Comparison of ENCODE assay signal across 11 cellular contexts in the genomic region with DNA sequence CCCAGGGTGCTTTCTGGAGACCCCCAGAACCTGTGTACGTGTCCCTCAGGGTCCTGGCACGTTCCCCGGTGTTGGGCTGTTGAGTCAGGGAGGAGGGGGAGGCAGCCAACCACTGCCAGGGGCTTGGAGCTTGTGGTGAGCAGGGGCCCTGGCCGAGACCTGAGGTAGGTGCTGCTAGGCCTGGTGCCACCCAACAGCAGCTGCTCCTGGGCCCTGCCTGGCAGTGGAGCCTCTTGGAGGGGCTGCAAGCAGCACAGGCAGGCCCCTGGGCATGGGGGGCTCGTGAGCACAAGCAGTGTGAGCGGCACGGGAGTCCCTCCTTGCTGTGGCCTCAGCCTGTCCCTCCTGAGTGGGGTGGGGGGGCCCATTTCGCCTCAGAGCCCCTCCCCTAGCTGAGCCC. TPM values are rescaled to one million over a fixed set of nuclear protein-coding genes. Genes with fewer than 3 reads are reported as not detected.
"Had no signal": no experiment of that assay in that cellular context is flagged by ENCODE, and none has a peak within 500 bp of the region (broad histone marks: within the 10 kb centered on the region; RNA-seq: fewer than 3 reads in every experiment).

No MANE protein-coding gene starts in this region.

- H3K27ac ChIP-seq: adrenal gland, hepatocyte, tibial artery had no signal

- FAIRE-seq: colon, endothelial cell of umbilical vein, urothelium cell line had no signal

- H3K9me3 ChIP-seq: adrenal gland, esophagus squamous epithelium, tibial artery had no signal

- H3K4me3 ChIP-seq: adrenal gland, hepatocyte, tibial artery had no signal

- H3K27me3 ChIP-seq: adrenal gland, esophagus squamous epithelium, hepatocyte, tibial artery had no signal

- H3K4me2 ChIP-seq: hepatocyte had no signal

- H3K27me3 Mint-ChIP-seq: activated naive CD4-positive, alpha-beta T cell treated with anti-CD3 and anti-CD28 coated beads, Interleukin-2, amount 10 ng/mL, durations not matched to agents 7 days and 5 days had no signal

- DNase-seq: activated naive CD4-positive, alpha-beta T cell treated with anti-CD3 and anti-CD28 coated beads, Interleukin-2, amount 10 ng/mL, durations not matched to agents 7 days and 5 days; caudate nucleus; esophagus squamous epithelium; islet precursor cell; tibial artery had no signal

- H2AFZ ChIP-seq: hepatocyte had no signal

- H3K9me3 Mint-ChIP-seq: activated naive CD4-positive, alpha-beta T cell treated with anti-CD3 and anti-CD28 coated beads, Interleukin-2, amount 10 ng/mL, durations not matched to agents 7 days and 5 days had no signal

RNA-seq across cellular contexts. Expression of a gene that starts 23.1 kb away (rescaled TPM):
- total RNA-seq: renal cortical epithelial cell had no signal
